ENCODE assay signal across 10 cellular contexts in genomic region chr10:99328579-99329237, GRCh38. TPM values are rescaled to one million over a fixed set of nuclear protein-coding genes. Genes with fewer than 3 reads are reported as not detected.
DNase-seq lines count a peak whose midpoint lies in the region; ATAC-seq and TF ChIP-seq lines count a peak whose summit lies in the region.
"Had no signal": no experiment of that assay in that cellular context is flagged by ENCODE, and none has a peak within 500 bp of the region (broad histone marks: within the 10 kb centered on the region; RNA-seq: fewer than 3 reads in every experiment).

No MANE protein-coding gene starts in this region.

- H3K36me3 ChIP-seq in left lung (no peaks in the 10 kb centered on the region), thymus (ENCODE audit: control insufficient read depth, insufficient read depth) (no peaks in the 10 kb centered on the region)

- no peak for TF ChIP-seq CTCF in left lung (IDR thresholded peaks at IDR 0.05)

- peak overlapping the region; percentile 35 for H3K4me3 Mint-ChIP-seq in activated T-cell treated with anti-CD3 and anti-CD28 coated beads, Interleukin-2, amount 50 U/mL, for 4 hours
- H3K4me3 Mint-ChIP-seq in activated naive CD8-positive, alpha-beta T cell, result peak overlapping the region; percentile 76

- no peaks in the 10 kb centered on the region for H3K36me3 Mint-ChIP-seq in activated T-cell treated with anti-CD3 and anti-CD28 coated beads, Interleukin-2, amount 50 U/mL, for 4 hours (ENCODE audit: insufficient read depth)
- no peaks in the 10 kb centered on the region for H3K36me3 Mint-ChIP-seq in activated naive CD8-positive, alpha-beta T cell

- no peak for DNase-seq in activated T-cell treated with anti-CD3 and anti-CD28 coated beads, Interleukin-2, amount 50 U/mL, for 4 hours
- no peak for DNase-seq in activated T-cell treated with anti-CD3 and anti-CD28 coated beads, Interleukin-2, amount 50 U/mL, for 48 hours
- DNase-seq in left lung (no peak), NCI-H2107 treated with DMSO at 0.1 percent for 48 hours (lab: John Stamatoyannopoulos, UW; ENCODE audit: unreplicated experiment) (no peak)
- DNase-seq in stimulated activated CD4-positive, alpha-beta T cell treated with anti-CD3 and anti-CD28 coated beads, Interleukin-4, amount 100 ng/mL, for 24 hours, result no peak
- DNase-seq: NCI-H1417 treated with DMSO at 0.1 percent for 48 hours had no signal

- H3K27ac ChIP-seq in left lung (no peak overlapping the region), thymus (ENCODE audit: low read depth) (no peak overlapping the region)

- peak overlapping the region; percentile 20 to 45 for H3K4me3 ChIP-seq in left lung
- peak overlapping the region; percentile 52 for H3K4me3 ChIP-seq in thymus (ENCODE audit: low read length)

- no peaks in the 10 kb centered on the region for H3K9me3 Mint-ChIP-seq in activated T-cell treated with anti-CD3 and anti-CD28 coated beads, Interleukin-2, amount 50 U/mL, for 4 hours
- H3K9me3 Mint-ChIP-seq in activated naive CD8-positive, alpha-beta T cell (ENCODE audit: low read depth), result no peaks in the 10 kb centered on the region

- 49% methylated on average over 16 of the region's 16 CpGs for WGBS in thymus

- no peak overlapping the region for H3K27ac Mint-ChIP-seq in activated naive CD8-positive, alpha-beta T cell

- no peaks in the 10 kb centered on the region for H3K9me3 ChIP-seq in left lung
- no peaks in the 10 kb centered on the region for H3K9me3 ChIP-seq in thymus (ENCODE audit: control insufficient read depth)

- ATAC-seq in activated T-cell treated with anti-CD3 and anti-CD28 coated beads, Interleukin-2, amount 50 U/mL, for 4 hours, result no peak
- ATAC-seq in left lung, result no peak
- ATAC-seq in GM19023 (IDR thresholded peaks at IDR 0.05; ENCODE audit: unreplicated experiment), result no peak

- peaks cover 45% of the 10 kb centered on the region for H3K27me3 Mint-ChIP-seq in activated T-cell treated with anti-CD3 and anti-CD28 coated beads, Interleukin-2, amount 50 U/mL, for 4 hours (ENCODE audit: low read depth)
- peaks cover 31% of the 10 kb centered on the region for H3K27me3 Mint-ChIP-seq in activated naive CD8-positive, alpha-beta T cell

- H3K27me3 ChIP-seq in left lung (peaks cover 31 to 79% of the 10 kb centered on the region in 2 donors), thymus (ENCODE audit: control insufficient read depth, insufficient read depth) (peaks cover 21% of the 10 kb centered on the region)

- intact Hi-C loops in left lung (cut with DNase I), result no loop called here

- peaks cover 8% of the 10 kb centered on the region for H3K4me1 Mint-ChIP-seq in activated T-cell treated with anti-CD3 and anti-CD28 coated beads, Interleukin-2, amount 50 U/mL, for 4 hours (ENCODE audit: low read depth)
- peaks cover 12% of the 10 kb centered on the region for H3K4me1 Mint-ChIP-seq in activated naive CD8-positive, alpha-beta T cell (ENCODE audit: low read depth)

- H3K4me1 ChIP-seq in left lung (peaks cover 11 to 14% of the 10 kb centered on the region in 2 donors), thymus (ENCODE audit: control insufficient read depth, insufficient read depth, low read length) (peaks cover 2% of the 10 kb centered on the region)

RNA-seq across cellular contexts. Expression of gene CNNM1, which starts 0.4 kb away (rescaled TPM):
- total RNA-seq in activated T-cell treated with anti-CD3 and anti-CD28 coated beads, Interleukin-2, amount 50 U/mL, for 4 hours, result 1 to 10 TPM in 1 of 3 donors, under 1 TPM in 2; 0.58 to 1.9 (median 0.60) TPM
- total RNA-seq in left lung, result under 1 TPM; 0.79 to 0.94 TPM
- 0.16 TPM for polyA plus RNA-seq in thymus
- total RNA-seq: dermis microvascular lymphatic vessel endothelial cell had no signal
